In the genomic region with DNA sequence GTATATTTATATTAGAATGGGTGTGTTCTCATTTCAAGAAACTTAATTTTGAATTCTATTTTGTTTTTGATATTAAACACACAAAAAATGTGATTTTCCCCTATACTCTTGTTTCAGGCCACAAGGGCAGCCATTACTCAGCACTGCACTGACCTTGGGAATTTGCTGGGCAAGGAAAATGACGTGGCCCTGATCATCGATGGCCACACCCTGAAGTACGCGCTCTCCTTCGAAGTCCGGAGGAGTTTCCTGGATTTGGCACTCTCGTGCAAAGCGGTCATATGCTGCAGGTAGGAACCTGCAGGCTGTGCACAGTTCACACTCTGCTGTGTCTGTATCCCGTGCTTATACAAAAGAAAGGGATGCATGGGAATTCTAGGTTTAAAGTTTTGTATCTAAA, we compare ENCODE assay signal across 26 cellular contexts.
"Had no signal": no experiment of that assay in that cellular context is flagged by ENCODE, and none has a peak within 500 bp of the region (broad histone marks: within the 10 kb centered on the region; RNA-seq: fewer than 3 reads in every experiment).

No MANE protein-coding gene starts in this region.

- H3K4me3 Mint-ChIP-seq: activated naive CD4-positive, alpha-beta T cell treated with anti-CD3 and anti-CD28 coated beads, Interleukin-2, amount 10 ng/mL, durations not matched to agents 7 days and 5 days; activated T-helper 1 cell treated with anti-CD3 and anti-CD28 coated beads, Interleukin-12 subunit alpha, Interleukin-12 subunit beta, Interleukin-2, Interleukin-4 antibody, amounts not matched to agents 30 ng/mL and 10 ng/mL and 1 ng/mL, durations not matched to agents 14 hours and 24 hours and 36 hours; natural killer cell treated with Interleukin-12 subunit alpha and Interleukin-12 subunit beta and Interleukin-15 and Interleukin-18, amount 100 ng/mL, for 72 hours had no signal

- H3K9me3 Mint-ChIP-seq: activated naive CD4-positive, alpha-beta T cell treated with anti-CD3 and anti-CD28 coated beads, Interleukin-2, amount 10 ng/mL, durations not matched to agents 7 days and 5 days; natural killer cell treated with Interleukin-12 subunit alpha and Interleukin-12 subunit beta and Interleukin-15 and Interleukin-18, amount 100 ng/mL, for 72 hours had no signal

- DNase-seq: activated CD4-positive, alpha-beta T cell treated with anti-CD3 and anti-CD28 coated beads for 4 hours; activated CD4-positive, alpha-beta T cell treated with anti-CD3 and anti-CD28 coated beads, Interleukin-2, amount 50 U/mL, for 4 hours; activated CD8-positive, alpha-beta memory T cell treated with anti-CD3 and anti-CD28 coated beads for 24 hours; activated effector memory CD4-positive, alpha-beta T cell treated with anti-CD3 and anti-CD28 coated beads, Interleukin-2, amount 50 U/mL, for 16 hours; activated naive CD4-positive, alpha-beta T cell treated with anti-CD3 and anti-CD28 coated beads, Interleukin-2, amount 10 ng/mL, durations not matched to agents 7 days and 5 days; activated T-cell treated with anti-CD3 and anti-CD28 coated beads, Interleukin-2, amount 50 U/mL, for 1 hour; cerebellar nuclear complex; colonic mucosa; dorsolateral prefrontal cortex; effector memory CD4-positive, alpha-beta T cell; erythroblast; islet precursor cell; left ventricle myocardium inferior; mesendoderm; mucosa of descending colon; right cardiac atrium; stimulated activated CD4-positive, alpha-beta T cell treated with anti-CD3 and anti-CD28 coated beads, Interleukin-12 subunit alpha, Interleukin-12 subunit beta, amount 100 ng/mL, for 4 hours; stimulated activated CD4-positive, alpha-beta T cell treated with anti-CD3 and anti-CD28 coated beads, Interleukin-4, amount 100 ng/mL, for 1 hour; stimulated activated naive CD8-positive, alpha-beta T cell treated with anti-CD3 and anti-CD28 coated beads, Interleukin-15, Interleukin-2, amounts not matched to agents 100 U/mL and 50 U/mL, for 24 hours; T-helper 9 cell; trophoblast cell; uterus had no signal

- FAIRE-seq: TTC549 had no signal

- H3K27ac Mint-ChIP-seq: activated naive CD4-positive, alpha-beta T cell treated with anti-CD3 and anti-CD28 coated beads, Interleukin-2, amount 10 ng/mL, durations not matched to agents 7 days and 5 days; activated T-helper 1 cell treated with anti-CD3 and anti-CD28 coated beads, Interleukin-12 subunit alpha, Interleukin-12 subunit beta, Interleukin-2, Interleukin-4 antibody, amounts not matched to agents 30 ng/mL and 10 ng/mL and 1 ng/mL, durations not matched to agents 14 hours and 24 hours and 36 hours; natural killer cell treated with Interleukin-12 subunit alpha and Interleukin-12 subunit beta and Interleukin-15 and Interleukin-18, amount 100 ng/mL, for 72 hours had no signal

- H3K36me3 Mint-ChIP-seq: activated naive CD4-positive, alpha-beta T cell treated with anti-CD3 and anti-CD28 coated beads, Interleukin-2, amount 10 ng/mL, durations not matched to agents 7 days and 5 days; natural killer cell treated with Interleukin-12 subunit alpha and Interleukin-12 subunit beta and Interleukin-15 and Interleukin-18, amount 100 ng/mL, for 72 hours had no signal

- H3K4me1 Mint-ChIP-seq: activated naive CD4-positive, alpha-beta T cell treated with anti-CD3 and anti-CD28 coated beads, Interleukin-2, amount 10 ng/mL, durations not matched to agents 7 days and 5 days had no signal

- ATAC-seq: gastroesophageal sphincter; mucosa of descending colon; natural killer cell treated with Interleukin-12 subunit alpha and Interleukin-12 subunit beta and Interleukin-15 and Interleukin-18, amount 100 ng/mL, for 72 hours; right cardiac atrium; stimulated activated naive CD8-positive, alpha-beta T cell treated with anti-CD3 and anti-CD28 coated beads, Interleukin-15, Interleukin-2, amounts not matched to agents 100 U/mL and 50 U/mL, for 24 hours had no signal
